24 cellular contexts compared by ENCODE assay signal in the genomic region with DNA sequence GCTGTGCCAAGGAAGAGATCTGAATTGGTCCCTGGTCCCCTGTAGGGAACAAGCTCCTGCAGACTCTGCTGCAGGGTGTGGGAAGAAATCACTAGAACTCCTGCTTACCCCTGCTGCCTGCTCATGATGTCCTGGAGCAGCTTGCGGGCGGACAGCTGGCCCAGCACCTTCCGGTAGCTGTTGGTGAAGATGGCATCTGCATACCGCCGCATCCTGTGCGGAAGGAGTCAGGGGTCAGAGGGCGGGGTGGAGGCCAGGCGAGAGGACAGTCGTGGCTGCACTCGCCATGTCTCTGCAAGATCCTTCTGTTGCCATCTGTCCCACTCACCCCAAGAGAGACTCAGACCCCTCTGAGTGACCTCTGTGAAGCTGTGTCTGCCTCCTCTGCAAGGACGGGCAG. TPM values are rescaled to one million over a fixed set of nuclear protein-coding genes. Genes with fewer than 3 reads are reported as not detected.
"Had no signal": no experiment of that assay in that cellular context is flagged by ENCODE, and none has a peak within 500 bp of the region (broad histone marks: within the 10 kb centered on the region; RNA-seq: fewer than 3 reads in every experiment).

No MANE protein-coding gene starts in this region.

- ATAC-seq: sciatic nerve; stimulated activated naive B cell treated with anti-CD40 and anti-IgM and Interleukin-4, amounts not matched to agents 10 μg/mL and 1 μg/mL and 100 μg/mL, for 72 hours had no signal

- H3K27ac ChIP-seq: coronary artery, esophagus muscularis mucosa, heart left ventricle, transverse colon, uterus had no signal

- H3K9me3 ChIP-seq: transverse colon, uterus had no signal

- FAIRE-seq: frontal cortex, islet of Langerhans, small intestine had no signal

- H3K4me1 ChIP-seq: heart left ventricle, transverse colon, uterus had no signal

- H3K4me3 ChIP-seq: coronary artery, esophagus muscularis mucosa, heart left ventricle, transverse colon, uterus had no signal

- H3K27me3 ChIP-seq: transverse colon, uterus had no signal

- H3K36me3 ChIP-seq: esophagus muscularis mucosa, heart left ventricle, transverse colon, uterus had no signal

- DNase-seq: activated CD4-positive, alpha-beta memory T cell treated with anti-CD3 and anti-CD28 coated beads for 36 hours; activated CD4-positive, alpha-beta T cell treated with anti-CD3 and anti-CD28 coated beads for 48 hours; activated effector memory CD4-positive, alpha-beta T cell treated with anti-CD3 and anti-CD28 coated beads, Interleukin-2, amount 50 U/mL, for 16 hours; activated naive CD4-positive, alpha-beta T cell treated with anti-CD3 and anti-CD28 coated beads, Interleukin-2, amount 10 ng/mL, durations not matched to agents 7 days and 5 days; activated T-cell treated with anti-CD3 and anti-CD28 coated beads, Interleukin-2, amount 50 U/mL, for 48 hours; amygdala; cerebellar nuclear complex; heart left ventricle; midbrain; occipital lobe; small intestine; stimulated activated CD4-positive, alpha-beta T cell treated with anti-CD3 and anti-CD28 coated beads, Interleukin-15, amount 100 ng/mL, for 24 hours; stimulated activated CD4-positive, alpha-beta T cell treated with anti-CD3 and anti-CD28 coated beads, Interleukin-2, amount 100 ng/mL, for 48 hours; stimulated activated CD8-positive, alpha-beta memory T cell treated with anti-CD3 and anti-CD28 coated beads, Interleukin-4, amount 100 ng/mL, for 48 hours; stimulated activated naive B cell treated with anti-CD40 and anti-IgM and Interleukin-4, amounts not matched to agents 10 μg/mL and 1 μg/mL and 100 μg/mL, for 72 hours; transverse colon; uterus had no signal

RNA-seq across cellular contexts. Expression of gene GHRH, which starts 5.3 kb away (rescaled TPM):
- total RNA-seq: activated CD4-positive, alpha-beta memory T cell treated with anti-CD3 and anti-CD28 coated beads for 36 hours; esophagus muscularis mucosa; frontal cortex; heart left ventricle; liver; occipital lobe; sciatic nerve; temporal lobe; transverse colon; uterus had no signal
- polyA plus RNA-seq: heart left ventricle, liver, small intestine had no signal
